9 cellular contexts compared by ENCODE assay signal in the genomic region with DNA sequence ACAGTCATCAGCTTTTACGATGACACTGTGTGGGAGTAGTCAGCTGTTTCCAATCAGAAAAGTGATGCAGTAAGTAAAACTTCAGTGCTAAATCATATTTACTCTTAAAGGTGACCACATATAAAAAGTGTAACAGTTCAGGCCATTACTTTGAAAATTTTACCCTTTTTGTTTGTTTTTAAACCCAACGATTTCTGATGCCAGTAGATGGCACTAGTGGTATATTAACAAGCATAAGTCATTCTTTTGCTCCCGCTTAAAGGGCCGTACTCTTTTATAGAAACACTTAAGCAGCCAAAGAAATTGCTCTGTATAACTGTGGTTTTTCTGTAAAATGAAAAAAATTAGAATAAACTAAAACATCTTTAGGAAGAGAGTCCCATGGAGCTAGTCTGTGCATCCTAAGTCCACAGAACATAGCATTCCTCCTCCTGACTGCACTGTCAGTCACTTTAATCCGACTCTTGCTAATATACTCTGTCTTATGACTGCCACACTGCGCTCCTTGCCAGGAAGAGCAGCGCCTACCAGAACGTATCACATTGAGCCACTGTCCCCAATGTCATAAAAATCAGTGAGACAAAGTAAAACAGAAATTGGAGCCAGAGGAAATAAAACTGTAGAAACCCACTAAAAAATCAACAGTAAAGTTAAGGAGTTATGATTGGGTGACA. TPM values are rescaled to one million over a fixed set of nuclear protein-coding genes. Genes with fewer than 3 reads are reported as not detected.
A peak's percentile ranks its signal among the peaks of the same experiment; 100 is the strongest.
DNase-seq lines count a peak whose midpoint lies in the region; ATAC-seq and TF ChIP-seq lines count a peak whose summit lies in the region.
"Had no signal": no experiment of that assay in that cellular context is flagged by ENCODE, and none has a peak within 500 bp of the region (broad histone marks: within the 10 kb centered on the region; RNA-seq: fewer than 3 reads in every experiment).

No MANE protein-coding gene starts in this region.

- no peak overlapping the region for H3K4me3 Mint-ChIP-seq in activated CD8-positive, alpha-beta memory T cell treated with anti-CD3 and anti-CD28 coated beads, Interleukin-2, amount 10 ng/mL, durations not matched to agents 7 days and 5 days
- H3K4me3 Mint-ChIP-seq in activated CD8-positive, alpha-beta T cell treated with anti-CD3 and anti-CD28 coated beads, Interleukin-2, amount 10 ng/mL, durations not matched to agents 7 days and 5 days, result no peak overlapping the region
- H3K4me3 Mint-ChIP-seq: activated naive CD8-positive, alpha-beta T cell had no signal

- peak overlapping the region in 9 of 10 donors; percentile 17 to 83 (median 55) for H3K27ac ChIP-seq in heart right ventricle

- no peaks in the 10 kb centered on the region for H3K36me3 Mint-ChIP-seq in activated CD8-positive, alpha-beta memory T cell treated with anti-CD3 and anti-CD28 coated beads, Interleukin-2, amount 10 ng/mL, durations not matched to agents 7 days and 5 days
- H3K36me3 Mint-ChIP-seq in activated CD8-positive, alpha-beta T cell treated with anti-CD3 and anti-CD28 coated beads, Interleukin-2, amount 10 ng/mL, durations not matched to agents 7 days and 5 days (ENCODE audit: low read depth), result no peaks in the 10 kb centered on the region
- H3K36me3 Mint-ChIP-seq: activated naive CD8-positive, alpha-beta T cell had no signal

- intact Hi-C loops in heart right ventricle (cut with DNase I) (loop anchor here (2.0 to 10.0 kb wide), 10 partner anchors 83 to 343 kb away; partner anchors contain the start of gene CCDC28A (in 1 of the 10)), sciatic nerve (cut with DNase I) (no loop called here)

- DNase-seq in activated CD8-positive, alpha-beta memory T cell treated with anti-CD3 and anti-CD28 coated beads, Interleukin-2, amount 10 ng/mL, durations not matched to agents 7 days and 5 days, result no peak
- no peak for DNase-seq in activated CD8-positive, alpha-beta memory T cell treated with anti-CD3 and anti-CD28 coated beads for 24 hours
- DNase-seq in NCI-H1436 treated with DMSO at 0.1 percent for 48 hours (lab: John Stamatoyannopoulos, UW) (peak; percentile 11), heart right ventricle (no peak), sciatic nerve (ENCODE audit: low spot score) (no peak), UCSD-AML1 (lab: John Stamatoyannopoulos, UW; ENCODE audit: unreplicated experiment) (no peak)
- DNase-seq in activated CD8-positive, alpha-beta T cell treated with anti-CD3 and anti-CD28 coated beads, Interleukin-2, amount 10 ng/mL, durations not matched to agents 7 days and 5 days, result peak; percentile 34

- peaks cover 0 to 50% (median 2%) of the 10 kb centered on the region in 9 donors for H3K36me3 ChIP-seq in heart right ventricle

- POLR2A ChIA-PET in activated CD8-positive, alpha-beta T cell treated with anti-CD3 and anti-CD28 coated beads, Interleukin-2, amount 10 ng/mL, durations not matched to agents 7 days and 5 days (lab: Charles Lee), result interaction anchor here (0.6 kb wide), 1 partner anchor 77 kb away, joined by 3 read pairs; no protein-coding TSS in a partner anchor

- H3K4me1 ChIP-seq in heart right ventricle, result peaks cover 0 to 59% (median 32%) of the 10 kb centered on the region in 9 donors

- H3K27me3 ChIP-seq in heart right ventricle, result no peaks in the 10 kb centered on the region

- no peak overlapping the region for H3K27ac Mint-ChIP-seq in activated CD8-positive, alpha-beta memory T cell treated with anti-CD3 and anti-CD28 coated beads, Interleukin-2, amount 10 ng/mL, durations not matched to agents 7 days and 5 days
- no peak overlapping the region for H3K27ac Mint-ChIP-seq in activated CD8-positive, alpha-beta T cell treated with anti-CD3 and anti-CD28 coated beads, Interleukin-2, amount 10 ng/mL, durations not matched to agents 7 days and 5 days
- H3K27ac Mint-ChIP-seq: activated naive CD8-positive, alpha-beta T cell had no signal

- no peaks in the 10 kb centered on the region for H3K9me3 Mint-ChIP-seq in activated CD8-positive, alpha-beta memory T cell treated with anti-CD3 and anti-CD28 coated beads, Interleukin-2, amount 10 ng/mL, durations not matched to agents 7 days and 5 days (ENCODE audit: low read depth)
- H3K9me3 Mint-ChIP-seq in activated CD8-positive, alpha-beta T cell treated with anti-CD3 and anti-CD28 coated beads, Interleukin-2, amount 10 ng/mL, durations not matched to agents 7 days and 5 days (ENCODE audit: insufficient read depth), result no peaks in the 10 kb centered on the region

- WGBS in heart right ventricle, 2 donors, result 29 to 30% methylated on average over 8 of the region's 8 CpGs

- ATAC-seq in activated CD8-positive, alpha-beta memory T cell treated with anti-CD3 and anti-CD28 coated beads, Interleukin-2, amount 10 ng/mL, durations not matched to agents 7 days and 5 days, result peak; percentile 53
- ATAC-seq in activated CD8-positive, alpha-beta T cell treated with anti-CD3 and anti-CD28 coated beads, Interleukin-2, amount 10 ng/mL, durations not matched to agents 7 days and 5 days, result peak; percentile 58
- ATAC-seq in heart right ventricle (peak in 5 of 8 donors; percentile 32 to 55 (median 39)), sciatic nerve (peak; percentile 67), HG02981 (IDR thresholded peaks at IDR 0.05; ENCODE audit: unreplicated experiment) (no peak)

- H3K9me3 ChIP-seq in heart right ventricle, result no peaks in the 10 kb centered on the region

- H3K27me3 Mint-ChIP-seq in activated CD8-positive, alpha-beta memory T cell treated with anti-CD3 and anti-CD28 coated beads, Interleukin-2, amount 10 ng/mL, durations not matched to agents 7 days and 5 days, result peaks cover 2% of the 10 kb centered on the region
- no peaks in the 10 kb centered on the region for H3K27me3 Mint-ChIP-seq in activated CD8-positive, alpha-beta T cell treated with anti-CD3 and anti-CD28 coated beads, Interleukin-2, amount 10 ng/mL, durations not matched to agents 7 days and 5 days (ENCODE audit: low read depth)

- CTCF ChIA-PET in activated CD8-positive, alpha-beta memory T cell treated with anti-CD3 and anti-CD28 coated beads, Interleukin-2, amount 10 ng/mL, durations not matched to agents 7 days and 5 days (lab: Charles Lee), result interaction anchor here (0.7 to 4.9 kb wide), 13 partner anchors 9 to 313 kb away, joined by 3 to 41 read pairs (median 4); partner anchors contain the start of gene HEBP2
- CTCF ChIA-PET in activated CD8-positive, alpha-beta T cell treated with anti-CD3 and anti-CD28 coated beads, Interleukin-2, amount 10 ng/mL, durations not matched to agents 7 days and 5 days (lab: Charles Lee), result interaction anchor here (0.7 to 8.4 kb wide), 17 partner anchors 9 to 312 kb away, joined by 3 to 120 read pairs (median 4); no protein-coding TSS in a partner anchor

- TF ChIP-seq CTCF in heart right ventricle (IDR thresholded peaks at IDR 0.05), result peak; percentile 36 to 80 (median 61)

- peak overlapping the region in 5 of 10 donors; percentile 1 to 23 (median 18) for H3K4me3 ChIP-seq in heart right ventricle

- no peaks in the 10 kb centered on the region for H3K4me1 Mint-ChIP-seq in activated CD8-positive, alpha-beta memory T cell treated with anti-CD3 and anti-CD28 coated beads, Interleukin-2, amount 10 ng/mL, durations not matched to agents 7 days and 5 days
- peaks cover 2% of the 10 kb centered on the region for H3K4me1 Mint-ChIP-seq in activated CD8-positive, alpha-beta T cell treated with anti-CD3 and anti-CD28 coated beads, Interleukin-2, amount 10 ng/mL, durations not matched to agents 7 days and 5 days (ENCODE audit: low read depth)

RNA-seq across cellular contexts. Expression of gene HEBP2, which starts 25.1 kb away (rescaled TPM):
- total RNA-seq in activated CD8-positive, alpha-beta memory T cell treated with anti-CD3 and anti-CD28 coated beads, Interleukin-2, amount 10 ng/mL, durations not matched to agents 7 days and 5 days, result 10 to 100 TPM; 37.2 to 43.1 TPM
- 10 to 100 TPM; 40.8 to 43.5 TPM for total RNA-seq in activated CD8-positive, alpha-beta T cell treated with anti-CD3 and anti-CD28 coated beads, Interleukin-2, amount 10 ng/mL, durations not matched to agents 7 days and 5 days
- 100 to 1,000 TPM in 5 of 10 donors, 10 to 100 TPM in 5; 88.4 to 108 (median 100) TPM for total RNA-seq in heart right ventricle
- polyA plus RNA-seq in heart right ventricle, result 100 to 1,000 TPM in 1 of 2 donors, 10 to 100 TPM in 1; 44.1 to 123 TPM
- 39.9 TPM for total RNA-seq in sciatic nerve

RNA-seq across cellular contexts. Expression of gene SMIM28, which starts 51.4 kb away (rescaled TPM):
- total RNA-seq in activated CD8-positive, alpha-beta memory T cell treated with anti-CD3 and anti-CD28 coated beads, Interleukin-2, amount 10 ng/mL, durations not matched to agents 7 days and 5 days, result not detected
- total RNA-seq in activated CD8-positive, alpha-beta T cell treated with anti-CD3 and anti-CD28 coated beads, Interleukin-2, amount 10 ng/mL, durations not matched to agents 7 days and 5 days, result not detected
- total RNA-seq in heart right ventricle (not detected), sciatic nerve (not detected)
- not detected for polyA plus RNA-seq in heart right ventricle

Comparison
In these comparisons a context has a peak if more than half of its experiments do, and no peak if none do; other contexts are left out.
1. DNase-seq: peak in NCI-H1436 treated with DMSO at 0.1 percent for 48 hours (single experiment) and activated CD8-positive, alpha-beta T cell treated with anti-CD3 and anti-CD28 coated beads, Interleukin-2, amount 10 ng/mL, durations not matched to agents 7 days and 5 days (single experiment); none in activated CD8-positive, alpha-beta memory T cell treated with anti-CD3 and anti-CD28 coated beads, Interleukin-2, amount 10 ng/mL, durations not matched to agents 7 days and 5 days (single experiment), activated CD8-positive, alpha-beta memory T cell treated with anti-CD3 and anti-CD28 coated beads for 24 hours (single experiment), heart right ventricle (0 of 2), sciatic nerve (single experiment) and UCSD-AML1 (single experiment).